In the genomic region with DNA sequence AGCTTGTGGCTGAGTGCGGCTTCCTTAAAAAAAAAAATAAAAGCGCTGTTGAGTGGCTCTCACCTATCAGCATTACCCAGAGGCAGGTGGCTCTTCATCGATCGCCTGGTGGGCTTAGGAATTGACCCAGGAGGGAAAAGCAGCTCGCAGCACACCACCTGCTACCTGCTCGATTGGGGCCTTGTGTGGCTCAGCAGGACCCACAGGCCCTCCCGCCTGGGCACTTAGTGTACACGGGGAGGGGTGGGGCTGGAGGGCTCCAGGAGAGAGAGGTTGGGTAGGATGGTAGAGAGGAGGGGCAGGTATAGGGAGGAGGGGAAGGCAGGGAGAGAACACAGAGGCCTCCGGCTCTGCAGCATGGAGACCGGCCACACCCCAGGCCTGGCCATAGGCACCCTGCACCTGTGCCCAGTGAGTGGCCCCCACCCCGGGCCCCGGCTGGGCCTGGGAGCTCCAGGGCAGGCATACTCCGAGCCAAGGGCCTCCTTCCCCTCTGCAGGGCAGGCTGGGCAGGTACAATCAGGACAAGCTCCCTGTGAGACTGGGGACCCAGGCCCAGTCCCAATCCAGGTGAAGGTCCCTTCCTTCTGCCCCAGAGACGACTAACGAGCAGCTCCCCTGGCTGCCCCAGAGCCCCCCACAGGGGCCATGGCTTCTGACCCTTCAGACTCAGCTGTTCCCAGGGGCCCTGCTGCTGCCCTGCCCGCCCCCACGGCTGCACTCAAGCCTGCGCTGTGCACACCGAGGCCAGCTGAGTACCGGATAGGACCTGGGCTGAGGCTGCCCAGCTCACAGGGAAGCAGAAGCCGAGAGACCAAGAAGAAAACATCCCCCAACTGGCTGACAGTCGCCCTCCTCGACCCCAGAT, we compare ENCODE assay signal across 14 cellular contexts.
A peak's percentile ranks its signal among the peaks of the same experiment; 100 is the strongest.
DNase-seq lines count a peak whose midpoint lies in the region; ATAC-seq, FAIRE-seq and TF ChIP-seq lines count a peak whose summit lies in the region.
"Had no signal": no experiment of that assay in that cellular context is flagged by ENCODE, and none has a peak within 500 bp of the region (broad histone marks: within the 10 kb centered on the region; RNA-seq: fewer than 3 reads in every experiment).

No MANE protein-coding gene starts in this region.

- BruUV-seq in HepG2 (replicated peaks; lab: Mats Ljungman, UMichigan), result no TSS peak

- in situ Hi-C loops in HepG2 (cut with HindIII; ENCODE audit: extremely low pct_ligation_motif_present, low pct_unique_long_range_greater_than_20kb), result loop anchor here (5.0 kb wide), 1 partner anchor 62 kb away; no protein-coding TSS in a partner anchor

- POLR2A ChIA-PET in activated naive CD8-positive, alpha-beta T cell treated with anti-CD3 and anti-CD28 coated beads, Interleukin-2, amount 10 ng/mL, durations not matched to agents 7 days and 5 days (lab: Charles Lee), result no interaction called here
- POLR2A ChIA-PET in HepG2 (lab: Yijun Ruan, JAX), result no interaction called here

- TF ChIP-seq CTCF in HepG2 (CRISPR knock-in tag; IDR thresholded peaks at IDR 0.05) (no peak), upper lobe of right lung (IDR thresholded peaks at IDR 0.05) (no peak)

- CTCF ChIA-PET in HepG2 (lab: Yijun Ruan, JAX; ENCODE audit: low intra/inter-chr PET ratio, low total read pairs), result no interaction called here

- TF ChIP-seq EP300 in HepG2 (IDR thresholded peaks at IDR 0.05; ENCODE audit: low read depth in 2 of 2, low read length in 2 of 2), result no peak
- no peak for TF ChIP-seq EP300 in HepG2 (CRISPR knock-in tag; IDR thresholded peaks at IDR 0.05; ENCODE audit: borderline replicate concordance)

- peak; percentile 19 for ATAC-seq in activated naive CD8-positive, alpha-beta T cell treated with anti-CD3 and anti-CD28 coated beads, Interleukin-2, amount 10 ng/mL, durations not matched to agents 7 days and 5 days (ENCODE audit: low read depth)
- ATAC-seq in HepG2 (peak; percentile 62), upper lobe of right lung (peak; percentile 32), HG02938 (IDR thresholded peaks at IDR 0.05; ENCODE audit: unreplicated experiment) (no peak), HG02885 (IDR thresholded peaks at IDR 0.05; ENCODE audit: poor library complexity, unreplicated experiment) (no peak)

- TF ChIP-seq RAD21 in HepG2 (CRISPR knock-in tag; IDR thresholded peaks at IDR 0.05), result no peak

- H3K27me3 ChIP-seq in HepG2 (ENCODE audit: control insufficient read depth in 1 of 2, insufficient read depth in 2 of 2, low read length in 2 of 2), result no peaks in the 10 kb centered on the region
- no peaks in the 10 kb centered on the region for H3K27me3 ChIP-seq in upper lobe of right lung
- H3K27me3 ChIP-seq: SJSA1 had no signal

- H3K4me1 ChIP-seq in HepG2 (ENCODE audit: insufficient read depth, low read length), result peaks cover 57% of the 10 kb centered on the region
- no peaks in the 10 kb centered on the region for H3K4me1 ChIP-seq in upper lobe of right lung
- H3K4me1 ChIP-seq: SJSA1 had no signal

- H4K20me1 ChIP-seq in HepG2 (ENCODE audit: insufficient read depth, low read length), result no peaks in the 10 kb centered on the region

- H3K9ac ChIP-seq in HepG2 (ENCODE audit: insufficient read depth, low read depth, low read length), result no peak overlapping the region; the same call in 1 of the 2 replicates
- H3K9ac ChIP-seq: GM23248 had no signal

- H3K4me2 ChIP-seq in HepG2 (ENCODE audit: low read depth, low read length), result peak overlapping the region; percentile 61

- WGBS in HepG2 (ENCODE audit: low lambda C conversion rate), result 49% methylated on average over 17 of the region's 23 CpGs

- no peaks in the 10 kb centered on the region for H3K27me3 Mint-ChIP-seq in activated naive CD8-positive, alpha-beta T cell treated with anti-CD3 and anti-CD28 coated beads, Interleukin-2, amount 10 ng/mL, durations not matched to agents 7 days and 5 days
- H3K27me3 Mint-ChIP-seq in activated naive CD8-positive, alpha-beta T cell treated with anti-CD3 and anti-CD28 coated beads for 36 hours, result no peaks in the 10 kb centered on the region
- H3K27me3 Mint-ChIP-seq: type B pancreatic cell had no signal

- peak overlapping the region in 1 of 3 experiments; percentile 40; a peak in 1 of 6 replicates for H3K4me3 ChIP-seq in HepG2 (replicated peaks in 1 of 3; ENCODE audit: insufficient read depth in 1 of 3, low read depth in 2 of 3, low read length in 3 of 3)
- H3K4me3 ChIP-seq in upper lobe of right lung, result no peak overlapping the region
- H3K4me3 ChIP-seq: GM23248, lung, SJSA1 had no signal

- peaks cover 14% of the 10 kb centered on the region for H3K9me3 Mint-ChIP-seq in activated naive CD8-positive, alpha-beta T cell treated with anti-CD3 and anti-CD28 coated beads, Interleukin-2, amount 10 ng/mL, durations not matched to agents 7 days and 5 days
- peaks cover 17% of the 10 kb centered on the region for H3K9me3 Mint-ChIP-seq in activated naive CD8-positive, alpha-beta T cell treated with anti-CD3 and anti-CD28 coated beads for 36 hours
- H3K9me3 Mint-ChIP-seq: type B pancreatic cell had no signal

- no peaks in the 10 kb centered on the region for H3K79me2 ChIP-seq in HepG2 (ENCODE audit: insufficient read depth, low read length)

- H3K36me3 ChIP-seq in HepG2 (replicated peaks in 1 of 2; ENCODE audit: control insufficient read depth in 1 of 2, insufficient read depth in 2 of 2, low read length in 2 of 2) (no peaks in the 10 kb centered on the region), upper lobe of right lung (no peaks in the 10 kb centered on the region)
- H3K36me3 ChIP-seq: SJSA1 had no signal

- no peak overlapping the region for H3K4me3 Mint-ChIP-seq in activated naive CD8-positive, alpha-beta T cell treated with anti-CD3 and anti-CD28 coated beads, Interleukin-2, amount 10 ng/mL, durations not matched to agents 7 days and 5 days
- H3K4me3 Mint-ChIP-seq in activated naive CD8-positive, alpha-beta T cell treated with anti-CD3 and anti-CD28 coated beads for 36 hours, result no peak overlapping the region
- H3K4me3 Mint-ChIP-seq: type B pancreatic cell had no signal

- peaks cover 10% of the 10 kb centered on the region for H3K36me3 Mint-ChIP-seq in activated naive CD8-positive, alpha-beta T cell treated with anti-CD3 and anti-CD28 coated beads, Interleukin-2, amount 10 ng/mL, durations not matched to agents 7 days and 5 days
- peaks cover 25% of the 10 kb centered on the region for H3K36me3 Mint-ChIP-seq in activated naive CD8-positive, alpha-beta T cell treated with anti-CD3 and anti-CD28 coated beads for 36 hours

- H3K27ac Mint-ChIP-seq in activated naive CD8-positive, alpha-beta T cell treated with anti-CD3 and anti-CD28 coated beads, Interleukin-2, amount 10 ng/mL, durations not matched to agents 7 days and 5 days, result no peak overlapping the region
- H3K27ac Mint-ChIP-seq in activated naive CD8-positive, alpha-beta T cell treated with anti-CD3 and anti-CD28 coated beads for 36 hours, result no peak overlapping the region
- H3K27ac Mint-ChIP-seq: type B pancreatic cell had no signal

- no peaks in the 10 kb centered on the region for H3K4me1 Mint-ChIP-seq in activated naive CD8-positive, alpha-beta T cell treated with anti-CD3 and anti-CD28 coated beads, Interleukin-2, amount 10 ng/mL, durations not matched to agents 7 days and 5 days
- H3K4me1 Mint-ChIP-seq in activated naive CD8-positive, alpha-beta T cell treated with anti-CD3 and anti-CD28 coated beads for 36 hours, result peaks cover 10% of the 10 kb centered on the region

- peak overlapping the region; percentile 71 for H3K27ac ChIP-seq in HepG2 (ENCODE audit: extremely low read length, insufficient read depth, low read length)
- H3K27ac ChIP-seq in upper lobe of right lung, result no peak overlapping the region
- H3K27ac ChIP-seq: GM23248, SJSA1 had no signal

- no peak for DNase-seq in activated naive CD8-positive, alpha-beta T cell treated with anti-CD3 and anti-CD28 coated beads, Interleukin-2, amount 10 ng/mL, durations not matched to agents 7 days and 5 days
- DNase-seq in activated naive CD8-positive, alpha-beta T cell treated with anti-CD3 and anti-CD28 coated beads for 36 hours, result no peak
- peak; percentile 99 for DNase-seq in NCI-H510A (lab: John Stamatoyannopoulos, UW)
- no peak for DNase-seq in HepG2 (ENCODE audit: low spot score)
- DNase-seq in upper lobe of right lung, result no peak
- no peak for DNase-seq in NCI-H1105 treated with DMSO at 0.1 percent for 48 hours (lab: John Stamatoyannopoulos, UW)
- DNase-seq: EL, GM23248, occipital lobe had no signal

- H2AFZ ChIP-seq in HepG2 (ENCODE audit: low read length), result no peak overlapping the region
- H2AFZ ChIP-seq: GM23248 had no signal

- H3K9me3 ChIP-seq in HepG2 (ENCODE audit: low read length) (no peaks in the 10 kb centered on the region), upper lobe of right lung (no peaks in the 10 kb centered on the region)

- intact Hi-C loops in HepG2 (cut with micrococcal nuclease; ENCODE audit: unreplicated experiment) (no loop called here), upper lobe of right lung (cut with DNase I) (no loop called here)

- TF ChIP-seq POLR2A in HepG2 (IDR thresholded peaks at IDR 0.05; ENCODE audit: insufficient read depth in 1 of 2, low read depth in 2 of 2, low read length in 2 of 2), result no peak

- FAIRE-seq in HepG2 (lab: Jason Lieb, UNC), result no peak

TF ChIP-seq in HepG2, 621 proteins besides CTCF, POLR2A, EP300 and RAD21 (continues in another document):
- TF ChIP-seq, protein P1, sequence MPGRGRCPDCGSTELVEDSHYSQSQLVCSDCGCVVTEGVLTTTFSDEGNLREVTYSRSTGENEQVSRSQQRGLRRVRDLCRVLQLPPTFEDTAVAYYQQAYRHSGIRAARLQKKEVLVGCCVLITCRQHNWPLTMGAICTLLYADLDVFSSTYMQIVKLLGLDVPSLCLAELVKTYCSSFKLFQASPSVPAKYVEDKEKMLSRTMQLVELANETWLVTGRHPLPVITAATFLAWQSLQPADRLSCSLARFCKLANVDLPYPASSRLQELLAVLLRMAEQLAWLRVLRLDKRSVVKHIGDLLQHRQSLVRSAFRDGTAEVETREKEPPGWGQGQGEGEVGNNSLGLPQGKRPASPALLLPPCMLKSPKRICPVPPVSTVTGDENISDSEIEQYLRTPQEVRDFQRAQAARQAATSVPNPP (CRISPR knock-in tag; IDR thresholded peaks at IDR 0.05), result no peak
- TF ChIP-seq POGZ (CRISPR knock-in tag; IDR thresholded peaks at IDR 0.05) (0 out of 2 replicates have a peak, but pooled peaks have one; percentile 5), ZNF451 (CRISPR knock-in tag; IDR thresholded peaks at IDR 0.05) (0 out of 2 replicates have a peak, but pooled peaks have one; percentile 40), ZSCAN25 (CRISPR knock-in tag; IDR thresholded peaks at IDR 0.05) (peak; percentile 77; the same call in 1 of the 2 replicates), U2AF2 (IDR thresholded peaks at IDR 0.05; ENCODE audit: low read depth, low read length) (no peak), MATR3 (CRISPR knock-in tag; IDR thresholded peaks at IDR 0.05) (no peak), ZNF883 (CRISPR knock-in tag; IDR thresholded peaks at IDR 0.05; ENCODE audit: not compliant biosample characterization) (peak; percentile 43)
- TF ChIP-seq, protein P2, sequence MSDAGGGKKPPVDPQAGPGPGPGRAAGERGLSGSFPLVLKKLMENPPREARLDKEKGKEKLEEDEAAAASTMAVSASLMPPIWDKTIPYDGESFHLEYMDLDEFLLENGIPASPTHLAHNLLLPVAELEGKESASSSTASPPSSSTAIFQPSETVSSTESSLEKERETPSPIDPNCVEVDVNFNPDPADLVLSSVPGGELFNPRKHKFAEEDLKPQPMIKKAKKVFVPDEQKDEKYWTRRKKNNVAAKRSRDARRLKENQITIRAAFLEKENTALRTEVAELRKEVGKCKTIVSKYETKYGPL (CRISPR knock-in tag; IDR thresholded peaks at IDR 0.05), result no peak

Comparison
In these comparisons a context has a peak if more than half of its experiments do, and no peak if none do; other contexts are left out.
1. ATAC-seq: peak in activated naive CD8-positive, alpha-beta T cell treated with anti-CD3 and anti-CD28 coated beads, Interleukin-2, amount 10 ng/mL, durations not matched to agents 7 days and 5 days (single experiment), HepG2 (single experiment) and upper lobe of right lung (single experiment); none in HG02938 (single experiment) and HG02885 (single experiment).